ENCODE assay signal across 11 cellular contexts in the genomic region with DNA sequence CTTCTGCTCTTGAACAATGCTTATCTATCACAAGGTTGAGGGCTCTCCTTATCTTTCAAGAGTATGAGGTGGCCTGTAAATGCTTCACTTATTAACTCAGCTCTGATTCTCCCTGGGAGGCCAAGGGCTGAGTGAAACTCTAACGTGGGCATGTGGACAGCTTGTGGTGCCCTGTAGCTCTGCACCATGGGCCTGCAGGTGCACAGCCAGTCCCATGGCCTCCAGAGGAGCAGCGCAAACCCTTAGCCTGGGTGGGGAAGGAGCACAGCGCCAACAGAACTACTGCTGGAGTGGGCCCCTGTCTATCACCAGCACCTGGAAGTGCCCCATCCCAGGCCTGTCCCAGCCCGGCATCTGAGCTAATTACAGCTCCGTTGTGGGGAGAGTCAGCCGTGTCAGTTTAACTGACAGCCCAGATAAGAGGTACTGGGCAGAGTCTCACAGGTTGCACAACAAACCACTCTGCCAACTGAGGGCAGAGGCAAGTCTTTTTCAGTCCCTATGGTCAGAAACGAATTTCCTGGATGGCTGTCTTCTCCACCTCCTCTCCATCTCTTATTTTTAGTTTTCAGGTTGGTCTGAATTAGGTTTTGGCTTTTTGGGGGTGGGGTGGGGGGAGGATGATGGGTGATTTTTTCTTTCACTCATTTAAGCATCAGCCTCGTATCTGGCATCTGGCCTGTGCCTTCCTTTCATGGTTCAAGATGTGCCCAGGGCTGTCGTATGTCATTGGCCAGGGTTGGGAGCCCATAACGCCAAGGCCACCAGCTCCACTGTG.
DNase-seq lines count a peak whose midpoint lies in the region; ATAC-seq and TF ChIP-seq lines count a peak whose summit lies in the region.
"Had no signal": no experiment of that assay in that cellular context is flagged by ENCODE, and none has a peak within 500 bp of the region (broad histone marks: within the 10 kb centered on the region; RNA-seq: fewer than 3 reads in every experiment).

No MANE protein-coding gene starts in this region.

- H3K36me3 ChIP-seq in duodenal mucosa (ENCODE audit: control insufficient read depth in 1 of 2, insufficient read depth in 2 of 2, low read length in 2 of 2) = no peaks in the 10 kb centered on the region
- no peaks in the 10 kb centered on the region for H3K36me3 ChIP-seq in thymus (ENCODE audit: control insufficient read depth, insufficient read depth)
- no peaks in the 10 kb centered on the region for H3K36me3 ChIP-seq in esophagus squamous epithelium
- H3K36me3 ChIP-seq: vagina had no signal

- H3K4me1 Mint-ChIP-seq in activated CD4-positive, alpha-beta T cell treated with anti-CD3 and anti-CD28 coated beads for 36 hours = peaks cover 36% of the 10 kb centered on the region
- peaks cover 29% of the 10 kb centered on the region for H3K4me1 Mint-ChIP-seq in activated T-helper 17 cell treated with anti-CD3 and anti-CD28 coated beads, Interleukin-2, amount 50 U/mL, for 72 hours

- no peak for DNase-seq in activated CD4-positive, alpha-beta T cell treated with anti-CD3 and anti-CD28 coated beads for 36 hours
- DNase-seq in activated CD4-positive, alpha-beta T cell treated with anti-CD3 and anti-CD28 coated beads, Interleukin-2, amount 50 U/mL, for 48 hours = no peak
- DNase-seq in esophagus squamous epithelium (lab: John Stamatoyannopoulos, UW) (no peak), COLO829 (ENCODE audit: low spot score) (no peak)
- DNase-seq: activated CD4-positive, alpha-beta memory T cell treated with anti-CD3 and anti-CD28 coated beads, Interleukin-2, amount 10 ng/mL, durations not matched to agents 7 days and 5 days had no signal

- H3K27me3 ChIP-seq in duodenal mucosa (ENCODE audit: control insufficient read depth in 1 of 2, insufficient read depth in 2 of 2, low read length in 2 of 2) (no peaks in the 10 kb centered on the region), thymus (ENCODE audit: control insufficient read depth, insufficient read depth) (no peaks in the 10 kb centered on the region), esophagus squamous epithelium (peaks cover 0 to 9% (median 0%) of the 10 kb centered on the region in 4 donors)
- H3K27me3 ChIP-seq: vagina had no signal

- CTCF ChIA-PET in activated CD4-positive, alpha-beta T cell treated with anti-CD3 and anti-CD28 coated beads for 36 hours (lab: Charles Lee) = interaction anchor here (0.5 to 0.6 kb wide), 2 partner anchors 51 to 98 kb away, joined by 3 read pairs; no protein-coding TSS in a partner anchor

- no peaks in the 10 kb centered on the region for H3K36me3 Mint-ChIP-seq in activated CD4-positive, alpha-beta T cell treated with anti-CD3 and anti-CD28 coated beads for 36 hours (ENCODE audit: low read depth)
- no peaks in the 10 kb centered on the region for H3K36me3 Mint-ChIP-seq in activated T-helper 17 cell treated with anti-CD3 and anti-CD28 coated beads, Interleukin-2, amount 50 U/mL, for 72 hours (ENCODE audit: low read depth)

- H3K4me3 ChIP-seq in duodenal mucosa (ENCODE audit: low read depth in 1 of 2, low read length in 2 of 2) (peak overlapping the region in 1 of 2 donors; percentile 31), thymus (ENCODE audit: low read length) (no peak overlapping the region), esophagus squamous epithelium (no peak overlapping the region)
- H3K4me3 ChIP-seq: vagina had no signal

- H3K27ac ChIP-seq in duodenal mucosa (ENCODE audit: low read depth, low read length) (peak overlapping the region; percentile 63), thymus (ENCODE audit: low read depth) (peak overlapping the region; percentile 88), esophagus squamous epithelium (no peak overlapping the region)
- H3K27ac ChIP-seq: epithelial cell of prostate, vagina had no signal

- TF ChIP-seq CTCF in esophagus squamous epithelium (IDR thresholded peaks at IDR 0.05) = no peak

- H3K4me1 ChIP-seq in duodenal mucosa (ENCODE audit: control insufficient read depth in 1 of 2, insufficient read depth in 2 of 2, low read length in 2 of 2) = peaks cover 33 to 35% of the 10 kb centered on the region in 2 donors
- H3K4me1 ChIP-seq in thymus (ENCODE audit: control insufficient read depth, insufficient read depth, low read length) = peaks cover 51% of the 10 kb centered on the region
- H3K4me1 ChIP-seq in esophagus squamous epithelium = no peaks in the 10 kb centered on the region
- H3K4me1 ChIP-seq: vagina had no signal

- intact Hi-C loops in activated CD4-positive, alpha-beta T cell treated with anti-CD3 and anti-CD28 coated beads for 36 hours (cut with DNase I, micrococcal nuclease) = no loop called here
- intact Hi-C loops in esophagus squamous epithelium (cut with DNase I) = no loop called here

- H3K9me3 Mint-ChIP-seq in activated CD4-positive, alpha-beta T cell treated with anti-CD3 and anti-CD28 coated beads for 36 hours (ENCODE audit: low read depth) = no peaks in the 10 kb centered on the region
- no peaks in the 10 kb centered on the region for H3K9me3 Mint-ChIP-seq in activated T-helper 17 cell treated with anti-CD3 and anti-CD28 coated beads, Interleukin-2, amount 50 U/mL, for 72 hours

- POLR2A ChIA-PET in activated CD4-positive, alpha-beta T cell treated with anti-CD3 and anti-CD28 coated beads for 36 hours (lab: Charles Lee) = no interaction called here

- TF ChIP-seq POLR2A in esophagus squamous epithelium (IDR thresholded peaks at IDR 0.05) = no peak

- H3K9me3 ChIP-seq in duodenal mucosa (ENCODE audit: control insufficient read depth in 1 of 2, low read length in 2 of 2) (no peaks in the 10 kb centered on the region), thymus (ENCODE audit: control insufficient read depth) (no peaks in the 10 kb centered on the region), esophagus squamous epithelium (no peaks in the 10 kb centered on the region)
- H3K9me3 ChIP-seq: vagina had no signal

- H3K4me3 Mint-ChIP-seq in activated CD4-positive, alpha-beta T cell treated with anti-CD3 and anti-CD28 coated beads for 36 hours = no peak overlapping the region
- H3K4me3 Mint-ChIP-seq in activated T-helper 17 cell treated with anti-CD3 and anti-CD28 coated beads, Interleukin-2, amount 50 U/mL, for 72 hours = no peak overlapping the region
- H3K4me3 Mint-ChIP-seq: activated CD4-positive, alpha-beta memory T cell treated with anti-CD3 and anti-CD28 coated beads, Interleukin-2, amount 10 ng/mL, durations not matched to agents 7 days and 5 days had no signal

- WGBS in thymus = 7% methylated on average over 10 of the region's 10 CpGs
- WGBS in esophagus squamous epithelium, 2 donors = 61 to 81% methylated on average over 7 to 8 of the region's 10 CpGs

- H3K9ac ChIP-seq in duodenal mucosa (ENCODE audit: low read depth in 1 of 2, low read length in 2 of 2) = no peak overlapping the region

- peak overlapping the region; percentile 16 for H3K27ac Mint-ChIP-seq in activated CD4-positive, alpha-beta T cell treated with anti-CD3 and anti-CD28 coated beads for 36 hours
- H3K27ac Mint-ChIP-seq in activated T-helper 17 cell treated with anti-CD3 and anti-CD28 coated beads, Interleukin-2, amount 50 U/mL, for 72 hours = no peak overlapping the region
- H3K27ac Mint-ChIP-seq: activated CD4-positive, alpha-beta memory T cell treated with anti-CD3 and anti-CD28 coated beads, Interleukin-2, amount 10 ng/mL, durations not matched to agents 7 days and 5 days had no signal

- H3K27me3 Mint-ChIP-seq in activated CD4-positive, alpha-beta T cell treated with anti-CD3 and anti-CD28 coated beads for 36 hours = peaks cover 8% of the 10 kb centered on the region
- peaks cover 9% of the 10 kb centered on the region for H3K27me3 Mint-ChIP-seq in activated T-helper 17 cell treated with anti-CD3 and anti-CD28 coated beads, Interleukin-2, amount 50 U/mL, for 72 hours

- no peak for ATAC-seq in activated CD4-positive, alpha-beta T cell treated with anti-CD3 and anti-CD28 coated beads for 36 hours
- ATAC-seq in HG03432 (IDR thresholded peaks at IDR 0.05; ENCODE audit: unreplicated experiment) = peak; percentile 61
- ATAC-seq in activated T-helper 17 cell treated with anti-CD3 and anti-CD28 coated beads, Interleukin-2, amount 50 U/mL, for 72 hours (replicated peaks) = no peak

Comparison
In these comparisons a context has a peak if more than half of its experiments do, and no peak if none do; other contexts are left out.
1. H3K27ac ChIP-seq: peak in duodenal mucosa (single experiment) and thymus (single experiment); none in esophagus squamous epithelium (0 of 4).